In the genomic region with DNA sequence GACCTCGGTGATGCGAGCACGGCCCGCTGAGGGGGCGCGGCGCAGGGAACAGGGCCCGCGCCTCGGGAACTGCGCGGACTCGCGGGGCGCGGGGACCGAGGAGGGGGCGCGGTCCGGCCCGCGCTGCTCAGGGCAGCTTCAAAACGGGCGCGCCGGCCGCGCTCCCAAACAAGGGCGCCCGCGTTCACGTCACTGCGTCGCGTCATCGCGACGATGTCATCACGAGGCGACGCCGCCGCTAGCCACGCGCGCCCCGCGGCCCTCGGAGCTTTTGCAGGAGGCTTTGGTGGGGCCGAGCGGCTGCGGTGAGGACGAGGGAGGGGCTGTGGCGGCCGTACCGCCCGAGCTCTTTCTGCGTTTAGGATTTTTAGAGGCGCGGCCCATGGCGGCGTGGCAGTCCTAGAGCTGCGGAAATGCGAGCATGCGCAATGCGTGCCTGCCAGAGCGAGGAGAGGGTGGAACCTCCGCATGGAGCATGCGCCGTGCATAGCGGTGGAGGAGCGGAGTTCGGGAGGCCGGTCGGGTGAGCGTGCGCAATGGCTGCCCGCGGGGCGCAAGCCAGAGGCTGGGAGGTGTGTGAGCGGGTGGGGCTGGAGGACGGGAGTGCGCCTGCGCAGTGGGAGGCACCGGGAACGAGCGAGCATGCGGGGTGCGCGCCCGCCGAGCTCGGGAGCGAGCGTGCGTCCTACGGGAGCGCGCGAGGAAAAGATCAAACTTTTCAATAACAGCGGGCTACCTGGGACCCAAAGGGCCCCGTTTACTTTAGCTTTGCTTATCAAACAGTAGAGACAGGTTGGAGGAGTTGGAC, we compare ENCODE assay signal across 8 cellular contexts. TPM values are rescaled to one million over a fixed set of nuclear protein-coding genes. Genes with fewer than 3 reads are reported as not detected.
DNase-seq lines count a peak whose midpoint lies in the region; ATAC-seq, FAIRE-seq and TF ChIP-seq lines count a peak whose summit lies in the region.

A gene with protein sequence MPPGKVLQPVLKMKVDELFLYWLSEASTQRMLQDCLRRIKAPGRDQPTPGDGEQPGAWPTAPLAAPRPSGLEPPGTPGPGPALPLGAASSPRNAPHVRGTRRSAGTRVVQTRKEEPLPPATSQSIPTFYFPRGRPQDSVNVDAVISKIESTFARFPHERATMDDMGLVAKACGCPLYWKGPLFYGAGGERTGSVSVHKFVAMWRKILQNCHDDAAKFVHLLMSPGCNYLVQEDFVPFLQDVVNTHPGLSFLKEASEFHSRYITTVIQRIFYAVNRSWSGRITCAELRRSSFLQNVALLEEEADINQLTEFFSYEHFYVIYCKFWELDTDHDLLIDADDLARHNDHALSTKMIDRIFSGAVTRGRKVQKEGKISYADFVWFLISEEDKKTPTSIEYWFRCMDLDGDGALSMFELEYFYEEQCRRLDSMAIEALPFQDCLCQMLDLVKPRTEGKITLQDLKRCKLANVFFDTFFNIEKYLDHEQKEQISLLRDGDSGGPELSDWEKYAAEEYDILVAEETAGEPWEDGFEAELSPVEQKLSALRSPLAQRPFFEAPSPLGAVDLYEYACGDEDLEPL (minus strand): TSS at position 140 of the 808 bp plus-strand sequence. CDS start 216 bp downstream, outside the sequence.

- POLR2A ChIA-PET in activated CD8-positive, alpha-beta T cell treated with anti-CD3 and anti-CD28 coated beads, Interleukin-2, amount 10 ng/mL, durations not matched to agents 7 days and 5 days (lab: Charles Lee) = no interaction called here

- no peaks in the 10 kb centered on the region for H3K27me3 ChIP-seq in BE2C

- H3K4me3 ChIP-seq in BE2C (ENCODE audit: low read depth, low read length) (peak within 1 kb of the TSS; percentile 69), mucosa of descending colon (peak within 1 kb of the TSS; percentile 66)

- H3K36me3 ChIP-seq in BE2C = no peaks in the 10 kb centered on the region
- H3K36me3 ChIP-seq in mucosa of descending colon (ENCODE audit: low read depth) = peaks cover 4% of the 10 kb centered on the region

- CTCF ChIA-PET in activated CD8-positive, alpha-beta T cell treated with anti-CD3 and anti-CD28 coated beads, Interleukin-2, amount 10 ng/mL, durations not matched to agents 7 days and 5 days (lab: Charles Lee) = no interaction called here

- H3K9me3 ChIP-seq in BE2C = no peaks in the 10 kb centered on the region
- H3K9me3 ChIP-seq in mucosa of descending colon = no peaks in the 10 kb centered on the region

- no peaks in the 10 kb centered on the region for H3K4me1 ChIP-seq in BE2C
- H3K4me1 ChIP-seq in mucosa of descending colon (ENCODE audit: low read depth) = no peaks in the 10 kb centered on the region

- H3K36me3 Mint-ChIP-seq in activated CD8-positive, alpha-beta T cell treated with anti-CD3 and anti-CD28 coated beads, Interleukin-2, amount 10 ng/mL, durations not matched to agents 7 days and 5 days (ENCODE audit: low read depth) = peaks cover 6% of the 10 kb centered on the region

- no peaks in the 10 kb centered on the region for H3K27me3 Mint-ChIP-seq in activated CD8-positive, alpha-beta T cell treated with anti-CD3 and anti-CD28 coated beads, Interleukin-2, amount 10 ng/mL, durations not matched to agents 7 days and 5 days (ENCODE audit: low read depth)

- no peaks in the 10 kb centered on the region for H3K9me3 Mint-ChIP-seq in activated CD8-positive, alpha-beta T cell treated with anti-CD3 and anti-CD28 coated beads, Interleukin-2, amount 10 ng/mL, durations not matched to agents 7 days and 5 days (ENCODE audit: insufficient read depth)

- ATAC-seq in GM19467 (IDR thresholded peaks at IDR 0.05; ENCODE audit: unreplicated experiment) (peak; percentile 94), mucosa of descending colon (peak; percentile 100)
- peak; percentile 97 for ATAC-seq in activated CD8-positive, alpha-beta T cell treated with anti-CD3 and anti-CD28 coated beads, Interleukin-2, amount 10 ng/mL, durations not matched to agents 7 days and 5 days

- peak; percentile 89 for FAIRE-seq in endometrium (lab: Jason Lieb, UNC)

- H3K4me1 Mint-ChIP-seq in activated CD8-positive, alpha-beta T cell treated with anti-CD3 and anti-CD28 coated beads, Interleukin-2, amount 10 ng/mL, durations not matched to agents 7 days and 5 days (ENCODE audit: low read depth) = peaks cover 12% of the 10 kb centered on the region

- TF ChIP-seq CTCF in BE2C (IDR thresholded peaks at IDR 0.05; ENCODE audit: low read depth, low read length) (no peak), mucosa of descending colon (IDR thresholded peaks at IDR 0.05) (no peak)

- intact Hi-C loops in mucosa of descending colon (cut with DNase I, micrococcal nuclease) = no loop called here

- DNase-seq in BE2C = peak; percentile 94
- peak; percentile 91 for DNase-seq in HS-5 (ENCODE audit: low read depth)
- DNase-seq in activated CD8-positive, alpha-beta T cell treated with anti-CD3 and anti-CD28 coated beads, Interleukin-2, amount 10 ng/mL, durations not matched to agents 7 days and 5 days = peak; percentile 99
- peak; percentile 95 to 100 (median 99) for DNase-seq in mucosa of descending colon
- DNase-seq in stimulated activated CD8-positive, alpha-beta memory T cell treated with anti-CD3 and anti-CD28 coated beads, Interleukin-4, amount 100 ng/mL, for 4 hours (ENCODE audit: low read depth in 2 of 2, low spot score in 1 of 2) = peak; percentile 96 to 99
- DNase-seq in GF-D8 (lab: John Stamatoyannopoulos, UW) = no peak

- peak within 1 kb of the TSS; percentile 99 for H3K27ac Mint-ChIP-seq in activated CD8-positive, alpha-beta T cell treated with anti-CD3 and anti-CD28 coated beads, Interleukin-2, amount 10 ng/mL, durations not matched to agents 7 days and 5 days

- peak within 1 kb of the TSS; percentile 83 for H3K4me3 Mint-ChIP-seq in activated CD8-positive, alpha-beta T cell treated with anti-CD3 and anti-CD28 coated beads, Interleukin-2, amount 10 ng/mL, durations not matched to agents 7 days and 5 days

RNA-seq across cellular contexts. Expression of the gene that starts here (rescaled TPM):
- polyA plus RNA-seq in BE2C (2012; ENCODE audit: insufficient read depth, insufficient read length, low read depth) = 4.9 TPM
- 10 to 100 TPM; 41.8 to 44.6 TPM for total RNA-seq in activated CD8-positive, alpha-beta T cell treated with anti-CD3 and anti-CD28 coated beads, Interleukin-2, amount 10 ng/mL, durations not matched to agents 7 days and 5 days
- 10 to 100 TPM in 2 of 3 donors, 1 to 10 TPM in 1; 9.2 to 11.6 (median 11.2) TPM for total RNA-seq in mucosa of descending colon
